ENCODE assay signal across 1 cellular context in genomic region chr10:57846307-57847065, GRCh38.
TF ChIP-seq lines count a peak whose summit lies in the region.

No MANE protein-coding gene starts in this region.

TF ChIP-seq in SK-N-SH, 30 proteins besides CTCF, POLR2A, EP300 and RAD21 (continued from another document):
- TF ChIP-seq IRF3 (IDR thresholded peaks at IDR 0.05; ENCODE audit: low read depth, low read length) (no peak), YY1 (IDR thresholded peaks at IDR 0.05; ENCODE audit: low read depth) (no peak), JUND (IDR thresholded peaks at IDR 0.05) (no peak), CHD2 (IDR thresholded peaks at IDR 0.05; ENCODE audit: low read length, partially characterized antibody) (no peak), FOXJ3 (CRISPR knock-in tag; IDR thresholded peaks at IDR 0.05) (no peak), RXRA (IDR thresholded peaks at IDR 0.05; ENCODE audit: borderline replicate concordance, low read depth) (no peak), TCF12 (IDR thresholded peaks at IDR 0.05) (no peak), TEAD4 (IDR thresholded peaks at IDR 0.05; ENCODE audit: borderline replicate concordance, insufficient read depth) (no peak), FOXM1 (IDR thresholded peaks at IDR 0.05; ENCODE audit: low read depth) (no peak), MAX (IDR thresholded peaks at IDR 0.05; ENCODE audit: low read depth) (no peak), SMC3 (IDR thresholded peaks at IDR 0.05; ENCODE audit: low read depth, low read length) (no peak), PBX3 (IDR thresholded peaks at IDR 0.05) (no peak)
